Comparison of ENCODE assay signal across 8 cellular contexts in the genomic region with DNA sequence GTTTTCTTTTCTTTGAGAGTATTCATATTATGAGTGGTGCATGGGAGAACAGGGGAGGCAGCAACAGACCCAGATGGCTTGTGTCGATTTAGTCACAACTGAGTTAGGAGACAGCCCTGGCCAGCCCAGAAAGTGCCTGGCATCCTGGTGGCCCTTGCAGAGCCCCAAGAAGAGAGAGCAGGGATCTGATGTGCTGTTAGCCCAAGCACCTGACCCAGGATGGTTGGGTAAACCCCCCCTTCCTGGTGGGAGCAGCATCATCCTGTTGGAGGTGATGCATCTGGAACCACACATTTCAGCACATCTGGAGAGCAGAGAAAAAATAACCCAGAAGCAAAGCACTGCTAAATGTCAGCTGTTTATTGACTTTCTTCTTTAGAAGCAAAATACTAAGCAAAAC.
"Had no signal": no experiment of that assay in that cellular context is flagged by ENCODE, and none has a peak within 500 bp of the region (broad histone marks: within the 10 kb centered on the region; RNA-seq: fewer than 3 reads in every experiment).

No MANE protein-coding gene starts in this region.

- H3K27ac Mint-ChIP-seq: HFFc6 had no signal

- H3K9me3 Mint-ChIP-seq: HFFc6 had no signal

- H2AFZ ChIP-seq: GM23248 had no signal

- H3K9ac ChIP-seq: GM23248 had no signal

- ATAC-seq: HCT116, HepG2 had no signal

- H3K36me3 ChIP-seq: HAP-1 had no signal

- H3K9me3 ChIP-seq: HAP-1 had no signal

- H3K4me3 ChIP-seq: GM23248, HAP-1 had no signal

- DNase-seq: GM23248, GOT3, H7, HFFc6 had no signal

- H3K4me1 ChIP-seq: HAP-1 had no signal

- H3K27ac ChIP-seq: GM23248, HL-60 had no signal

- H3K4me3 Mint-ChIP-seq: HFFc6 had no signal
